In genomic region chr19:34134190-34135032, GRCh38 we compare ENCODE assay signal across 8 cellular contexts. TPM values are rescaled to one million over a fixed set of nuclear protein-coding genes. Genes with fewer than 3 reads are reported as not detected.
DNase-seq lines count a peak whose midpoint lies in the region; ATAC-seq and TF ChIP-seq lines count a peak whose summit lies in the region.

No MANE protein-coding gene starts in this region.

- no peaks in the 10 kb centered on the region for H3K9me2 ChIP-seq in hepatocyte (replicated peaks; ENCODE audit: insufficient read depth)

- peak overlapping the region; percentile 99 for H2AFZ ChIP-seq in hepatocyte

- ATAC-seq in GM18508 (IDR thresholded peaks at IDR 0.05; ENCODE audit: insufficient read depth, unreplicated experiment) (peak; percentile 53), HG02870 (IDR thresholded peaks at IDR 0.05; ENCODE audit: unreplicated experiment) (peak; percentile 85)

- peak overlapping the region; percentile 71 for H3K4me3 ChIP-seq in astrocyte of the cerebellum (ENCODE audit: low read depth, low read length)
- peak overlapping the region; percentile 84 for H3K4me3 ChIP-seq in hepatocyte

- TF ChIP-seq CTCF in astrocyte of the cerebellum (IDR thresholded peaks at IDR 0.05; ENCODE audit: low read depth, low read length, missing control alignments), result no peak
- TF ChIP-seq CTCF in hepatocyte (IDR thresholded peaks at IDR 0.05; ENCODE audit: poor library complexity), result no peak

- no peaks in the 10 kb centered on the region for H3K36me3 ChIP-seq in hepatocyte (replicated peaks; ENCODE audit: insufficient read depth, low read depth)

- H3K27ac ChIP-seq in hepatocyte, result peak overlapping the region; percentile 97

- in situ Hi-C loops in astrocyte of the cerebellum (cut with HindIII; ENCODE audit: low sequenced_read_pairs), result no loop called here

- H3K27me3 ChIP-seq in hepatocyte, result no peaks in the 10 kb centered on the region

- WGBS in hepatocyte (ENCODE audit: low lambda C conversion rate, missing lambda C conversion rate), result 1% methylated on average over 39 of the region's 62 CpGs

- peak; percentile 73 for DNase-seq in NCI-H1694 treated with DMSO at 0.1 percent for 48 hours (lab: John Stamatoyannopoulos, UW)
- DNase-seq in T-helper 9 cell, result peak; percentile 76
- DNase-seq in astrocyte of the cerebellum (ENCODE audit: low read depth), result no peak
- DNase-seq in hepatocyte (ENCODE audit: low spot score), result peak; percentile 90
- peak; percentile 94 for DNase-seq in retina
- DNase-seq in NCI-H187 (lab: John Stamatoyannopoulos, UW), result no peak

- peaks cover 6% of the 10 kb centered on the region for H3K4me1 ChIP-seq in hepatocyte (ENCODE audit: insufficient read depth)

- H4K20me1 ChIP-seq in hepatocyte (ENCODE audit: insufficient read depth, poor library complexity, severe bottlenecking), result no peaks in the 10 kb centered on the region

- no peaks in the 10 kb centered on the region for H3K79me2 ChIP-seq in hepatocyte

- peak overlapping the region; percentile 95 for H3K4me2 ChIP-seq in hepatocyte

- H3K9me3 ChIP-seq in hepatocyte (ENCODE audit: low read depth), result no peaks in the 10 kb centered on the region

RNA-seq across cellular contexts. Expression of gene LSM14A, which starts 37.9 kb away (rescaled TPM):
- 81.0 and 96.5 TPM in 2 replicates for total RNA-seq in hepatocyte
- polyA plus RNA-seq in hepatocyte, result 59.9 and 64.7 TPM in 2 replicates

Comparison
In these comparisons a context has a peak if more than half of its experiments do, and no peak if none do; other contexts are left out.
1. DNase-seq: peak in NCI-H1694 treated with DMSO at 0.1 percent for 48 hours (single experiment), T-helper 9 cell (single experiment), hepatocyte (single experiment) and retina (single experiment); none in astrocyte of the cerebellum (single experiment) and NCI-H187 (0 of 2).